In genomic region chr13:93561553-93561952, GRCh38 we compare ENCODE assay signal across 22 cellular contexts.
DNase-seq lines count a peak whose midpoint lies in the region; ATAC-seq and TF ChIP-seq lines count a peak whose summit lies in the region.
"Had no signal": no experiment of that assay in that cellular context is flagged by ENCODE, and none has a peak within 500 bp of the region (broad histone marks: within the 10 kb centered on the region; RNA-seq: fewer than 3 reads in every experiment).

No MANE protein-coding gene starts in this region.

- no CpG with 5 or more reads among the region's 3 CpGs for WGBS in trophoblast cell (ENCODE audit: extremely low coverage, insufficient coverage, insufficient read length)

- H3K4me3 ChIP-seq in iPS-18a (ENCODE audit: low read length) (peak overlapping the region; percentile 6), trophoblast cell (ENCODE audit: low read depth, low read length) (no peak overlapping the region), upper lobe of right lung (no peak overlapping the region)
- H3K4me3 ChIP-seq: left lung, sigmoid colon, upper lobe of left lung had no signal

- H3K9me3 ChIP-seq in iPS-18a (ENCODE audit: control insufficient read depth, low read depth, low read length) (no peaks in the 10 kb centered on the region), trophoblast cell (ENCODE audit: insufficient read depth, low read depth, low read length) (no peaks in the 10 kb centered on the region), upper lobe of right lung (no peaks in the 10 kb centered on the region)
- H3K9me3 ChIP-seq: sigmoid colon, SK-N-SH, upper lobe of left lung had no signal

- intact Hi-C loops in upper lobe of right lung (cut with DNase I) = no loop called here

- no peak overlapping the region for H4K12ac ChIP-seq in trophoblast cell (ENCODE audit: low read depth, low read length)

- no peak overlapping the region for H4K91ac ChIP-seq in trophoblast cell (ENCODE audit: low read depth, low read length)

- no peak for TF ChIP-seq CTCF in upper lobe of right lung (IDR thresholded peaks at IDR 0.05)

- peak overlapping the region; percentile 63 for H3K27ac ChIP-seq in iPS-18a (ENCODE audit: low read length)
- H3K27ac ChIP-seq in trophoblast cell (ENCODE audit: low read depth, low read length) = peak overlapping the region; percentile 23
- H3K27ac ChIP-seq in upper lobe of right lung = no peak overlapping the region
- H3K27ac ChIP-seq: left lung, sigmoid colon, upper lobe of left lung had no signal

- no peak overlapping the region for H2AK5ac ChIP-seq in trophoblast cell (ENCODE audit: low read length)

- no peak overlapping the region for H3K14ac ChIP-seq in trophoblast cell (ENCODE audit: low read length)

- H2BK120ac ChIP-seq in trophoblast cell (ENCODE audit: insufficient read depth, low read length, poor library complexity) = no peak overlapping the region

- no peak overlapping the region for H2BK12ac ChIP-seq in trophoblast cell (ENCODE audit: low read length)

- H3K9ac ChIP-seq in iPS-18a (ENCODE audit: low read length) = no peak overlapping the region
- H3K9ac ChIP-seq in trophoblast cell (ENCODE audit: low read length) = no peak overlapping the region
- H3K9ac ChIP-seq: SK-N-SH had no signal

- H3K4me1 ChIP-seq in iPS-18a (ENCODE audit: control insufficient read depth, low read depth, low read length) (peaks cover 35% of the 10 kb centered on the region), trophoblast cell (ENCODE audit: control insufficient read depth in 1 of 2, insufficient read depth in 2 of 2, low read length in 2 of 2) (peaks cover 4 to 7% of the 10 kb centered on the region in 2 experiments), upper lobe of right lung (no peaks in the 10 kb centered on the region)
- H3K4me1 ChIP-seq: left lung, sigmoid colon, upper lobe of left lung had no signal

- no peak overlapping the region for H2AFZ ChIP-seq in trophoblast cell (ENCODE audit: insufficient read depth, low read length, poor library complexity)

- H3K18ac ChIP-seq in trophoblast cell (ENCODE audit: low read length) = no peak overlapping the region

- no peak overlapping the region for H4K8ac ChIP-seq in trophoblast cell (ENCODE audit: low read depth, low read length)

- no peak overlapping the region for H3K4me2 ChIP-seq in trophoblast cell (ENCODE audit: low read length)
- H3K4me2 ChIP-seq: SK-N-SH had no signal

- H2BK5ac ChIP-seq in trophoblast cell (ENCODE audit: low read depth, low read length, poor library complexity) = no peak overlapping the region

- H3K79me2 ChIP-seq in trophoblast cell (ENCODE audit: control insufficient read depth, insufficient read depth, low read length, poor library complexity) = no peaks in the 10 kb centered on the region

- H3K36me3 ChIP-seq in iPS-18a (ENCODE audit: control insufficient read depth, low read depth, low read length) = no peaks in the 10 kb centered on the region
- no peaks in the 10 kb centered on the region for H3K36me3 ChIP-seq in trophoblast cell (ENCODE audit: control insufficient read depth in 1 of 2, insufficient read depth in 2 of 2, low read length in 2 of 2)
- H3K36me3 ChIP-seq in upper lobe of right lung = no peaks in the 10 kb centered on the region
- H3K36me3 ChIP-seq: left lung, sigmoid colon, upper lobe of left lung had no signal

- H3K79me1 ChIP-seq in trophoblast cell (ENCODE audit: low read length) = no peaks in the 10 kb centered on the region

- DNase-seq in NCI-H2081 (lab: John Stamatoyannopoulos, UW) (peak; percentile 8 to 58), NCI-H2081 treated with DMSO at 0.1 percent for 48 hours (lab: John Stamatoyannopoulos, UW) (no peak), NCI-H748 (lab: John Stamatoyannopoulos, UW; ENCODE audit: unreplicated experiment) (peak; percentile 83), trophoblast cell (no peak), upper lobe of right lung (no peak)
- DNase-seq in effector CD4-positive, alpha-beta T cell = no peak
- DNase-seq: 8988T; activated B cell treated with CpG ODN at 0.5 μM for 24 hours; activated CD4-positive, alpha-beta T cell treated with anti-CD3 and anti-CD28 coated beads, Interleukin-2, amount 50 U/mL, for 48 hours; activated gamma-delta T cell treated with Interleukin-2 at 50 U/mL for 16 hours; activated T-cell treated with anti-CD3 and anti-CD28 coated beads for 4 hours; AML-193; CD8-positive, alpha-beta memory T cell; DMS79 treated with DMSO at 0.1 percent for 48 hours; left lung; posterior cingulate gyrus; sigmoid colon; SK-N-SH; stimulated activated CD4-positive, alpha-beta T cell treated with anti-CD3 and anti-CD28 coated beads, Interleukin-15, amount 100 ng/mL, for 24 hours; upper lobe of left lung had no signal

- no peak overlapping the region for H3K23ac ChIP-seq in trophoblast cell (ENCODE audit: low read length)

- no peak overlapping the region for H3K4ac ChIP-seq in trophoblast cell (ENCODE audit: low read depth, low read length)

- H3K27me3 ChIP-seq in iPS-18a (ENCODE audit: control insufficient read depth, insufficient read depth, low read length) (no peaks in the 10 kb centered on the region), trophoblast cell (ENCODE audit: insufficient read depth, low read length) (no peaks in the 10 kb centered on the region), upper lobe of right lung (no peaks in the 10 kb centered on the region)
- H3K27me3 ChIP-seq: left lung, sigmoid colon, upper lobe of left lung had no signal

- ATAC-seq in HG03342 (IDR thresholded peaks at IDR 0.05; ENCODE audit: unreplicated experiment) (no peak), upper lobe of right lung (no peak)
- ATAC-seq: left lung had no signal

Comparison
In these comparisons a context has a peak if more than half of its experiments do, and no peak if none do; other contexts are left out.
1. DNase-seq: peak in NCI-H2081 (2 of 2) and NCI-H748 (single experiment); none in NCI-H2081 treated with DMSO at 0.1 percent for 48 hours (single experiment), trophoblast cell (0 of 2), effector CD4-positive, alpha-beta T cell (single experiment) and upper lobe of right lung (single experiment).